ENCODE assay signal across 15 cellular contexts in genomic region chr11:114207096-114207495, GRCh38.
"Had no signal": no experiment of that assay in that cellular context is flagged by ENCODE, and none has a peak within 500 bp of the region (broad histone marks: within the 10 kb centered on the region; RNA-seq: fewer than 3 reads in every experiment).

No MANE protein-coding gene starts in this region.

- H3K4me3 ChIP-seq: heart right ventricle, suprapubic skin, transverse colon had no signal

- H3K9me3 ChIP-seq: heart right ventricle, suprapubic skin, transverse colon had no signal

- H3K9me3 Mint-ChIP-seq: central memory CD8-positive, alpha-beta T cell; naive thymus-derived CD4-positive, alpha-beta T cell; stimulated activated naive CD8-positive, alpha-beta T cell treated with anti-CD3 and anti-CD28 coated beads, Interleukin-15, Interleukin-2, amounts not matched to agents 100 ng/mL and 50 ng/mL, for 24 hours had no signal

- H3K27me3 ChIP-seq: brain microvascular endothelial cell, heart right ventricle, suprapubic skin, transverse colon had no signal

- H3K4me3 Mint-ChIP-seq: central memory CD8-positive, alpha-beta T cell; stimulated activated naive CD8-positive, alpha-beta T cell treated with anti-CD3 and anti-CD28 coated beads, Interleukin-15, Interleukin-2, amounts not matched to agents 100 ng/mL and 50 ng/mL, for 24 hours had no signal

- H3K27ac ChIP-seq: brain microvascular endothelial cell, suprapubic skin, transverse colon, WERI-Rb-1 had no signal

- H3K36me3 ChIP-seq: brain microvascular endothelial cell, WERI-Rb-1 had no signal

- DNase-seq: activated CD4-positive, alpha-beta T cell treated with anti-CD3 and anti-CD28 coated beads for 1 hour; activated naive CD4-positive, alpha-beta T cell; brain microvascular endothelial cell; cortex of kidney; heart right ventricle; mesendoderm; naive thymus-derived CD4-positive, alpha-beta T cell; nucleus accumbens; retina; transverse colon; WERI-Rb-1 had no signal

- H3K27ac Mint-ChIP-seq: stimulated activated naive CD8-positive, alpha-beta T cell treated with anti-CD3 and anti-CD28 coated beads, Interleukin-15, Interleukin-2, amounts not matched to agents 100 ng/mL and 50 ng/mL, for 24 hours had no signal

- ATAC-seq: esophagus mucosa; heart right ventricle; naive thymus-derived CD4-positive, alpha-beta T cell had no signal

- H3K27me3 Mint-ChIP-seq: central memory CD8-positive, alpha-beta T cell; naive thymus-derived CD4-positive, alpha-beta T cell; stimulated activated naive CD8-positive, alpha-beta T cell treated with anti-CD3 and anti-CD28 coated beads, Interleukin-15, Interleukin-2, amounts not matched to agents 100 ng/mL and 50 ng/mL, for 24 hours had no signal
